ENCODE assay signal across 1 cellular context in genomic region chr7:144869072-144869471, GRCh38.
TF ChIP-seq lines count a peak whose summit lies in the region.

No MANE protein-coding gene starts in this region.

TF ChIP-seq in K562, 482 proteins besides CTCF, POLR2A, EP300 and RAD21 (continued from another document):
- TF ChIP-seq ZNF740 (CRISPR knock-in tag; IDR thresholded peaks at IDR 0.05) (no peak), ZNF740 (tag; IDR thresholded peaks at IDR 0.05) (no peak), CHCHD3 (CRISPR knock-in tag; IDR thresholded peaks at IDR 0.05) (no peak), MAZ (CRISPR knock-in tag; conservative IDR thresholded peaks at IDR 0.05 in 1 of 2, IDR thresholded peaks at IDR 0.05 in 1 of 2) (peak in 1 of 2 experiments; percentile 78; a peak in 2 of 4 replicates), ZNF407 (IDR thresholded peaks at IDR 0.05; ENCODE audit: low read depth) (no peak)
